Comparison of ENCODE assay signal across 22 cellular contexts in the genomic region with DNA sequence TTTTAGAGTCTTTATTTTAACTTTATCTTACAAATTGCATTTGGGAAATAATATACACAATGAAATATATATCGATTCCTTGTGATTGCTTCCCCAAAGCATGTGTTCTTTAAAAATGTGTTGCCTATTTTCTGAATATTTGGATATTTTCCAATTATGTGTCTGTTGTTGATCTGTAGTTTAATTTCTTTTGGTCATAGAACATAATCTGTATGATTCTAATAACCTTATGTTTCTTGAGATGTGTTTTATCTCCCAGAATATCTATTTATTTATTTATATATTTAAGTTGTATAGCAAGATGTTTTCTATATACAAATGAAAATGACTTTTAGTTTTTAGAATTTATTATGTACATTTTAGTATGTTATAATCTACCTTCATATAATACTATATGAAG.
DNase-seq lines count a peak whose midpoint lies in the region; ATAC-seq, FAIRE-seq and TF ChIP-seq lines count a peak whose summit lies in the region.
"Had no signal": no experiment of that assay in that cellular context is flagged by ENCODE, and none has a peak within 500 bp of the region (broad histone marks: within the 10 kb centered on the region; RNA-seq: fewer than 3 reads in every experiment).

No MANE protein-coding gene starts in this region.

- in situ Hi-C loops in K562 (cut with MboI) = no loop called here

- no peak overlapping the region for H2AFZ ChIP-seq in K562 (ENCODE audit: low read depth, low read length)
- H2AFZ ChIP-seq: GM23248 had no signal

- peaks cover 3% of the 10 kb centered on the region for H3K9me3 Mint-ChIP-seq in activated naive CD8-positive, alpha-beta T cell treated with anti-CD3 and anti-CD28 coated beads, Interleukin-2, amount 50 U/mL, for 24 hours

- no peak for ATAC-seq in K562
- ATAC-seq in GM19397 (IDR thresholded peaks at IDR 0.05; ENCODE audit: unreplicated experiment) = no peak
- ATAC-seq in GM21390 (IDR thresholded peaks at IDR 0.05; ENCODE audit: unreplicated experiment) = no peak
- ATAC-seq in activated naive CD8-positive, alpha-beta T cell treated with anti-CD3 and anti-CD28 coated beads, Interleukin-2, amount 50 U/mL, for 24 hours = no peak

- peak; percentile 91 for FAIRE-seq in G401.6 (lab: Jason Lieb, UNC)
- no peak for FAIRE-seq in K562 (lab: Jason Lieb, UNC)
- FAIRE-seq in frontal cortex (lab: Jason Lieb, UNC) = peak; percentile 83
- FAIRE-seq: GM12891, GM18507, H1 had no signal

- no peak for TF ChIP-seq POLR2A in K562 (conservative IDR thresholded peaks at IDR 0.05)

- no TSS peak for BruUV-seq in K562 (replicated peaks; lab: Mats Ljungman, UMichigan)

- CTCF ChIA-PET in K562 (lab: Yijun Ruan, JAX; ENCODE audit: low intra/inter-chr PET ratio) = no interaction called here

- H3K4me1 Mint-ChIP-seq in activated naive CD8-positive, alpha-beta T cell treated with anti-CD3 and anti-CD28 coated beads, Interleukin-2, amount 50 U/mL, for 24 hours = no peaks in the 10 kb centered on the region
- H3K4me1 Mint-ChIP-seq: CD4-positive, alpha-beta memory T cell had no signal

- H3K27me3 Mint-ChIP-seq in activated naive CD8-positive, alpha-beta T cell treated with anti-CD3 and anti-CD28 coated beads, Interleukin-2, amount 50 U/mL, for 24 hours = no peaks in the 10 kb centered on the region
- H3K27me3 Mint-ChIP-seq: CD4-positive, alpha-beta memory T cell had no signal

- no peak overlapping the region for H3K27ac Mint-ChIP-seq in activated naive CD8-positive, alpha-beta T cell treated with anti-CD3 and anti-CD28 coated beads, Interleukin-2, amount 50 U/mL, for 24 hours
- H3K27ac Mint-ChIP-seq: CD4-positive, alpha-beta memory T cell; HFFc6 had no signal

- no peaks in the 10 kb centered on the region for H3K9me1 ChIP-seq in K562 (ENCODE audit: control insufficient read depth, insufficient read depth, low read length)

- TF ChIP-seq RAD21 in K562 (CRISPR knock-in tag; conservative IDR thresholded peaks at IDR 0.05 in 1 of 2, IDR thresholded peaks at IDR 0.05 in 1 of 2) = no peak

- H3K27ac ChIP-seq in K562 (ENCODE audit: extremely low read depth, low read depth, low read length) = no peak overlapping the region
- H3K27ac ChIP-seq: GM23248 had no signal

- H3K9ac ChIP-seq in K562 (ENCODE audit: insufficient read depth in 1 of 2, low read depth in 2 of 2, low read length in 2 of 2) = no peak overlapping the region
- H3K9ac ChIP-seq: GM23248 had no signal

- TF ChIP-seq CTCF in K562 (IDR thresholded peaks at IDR 0.05 in 2 of 3, conservative IDR thresholded peaks at IDR 0.05 in 1 of 3; ENCODE audit: insufficient read depth in 2 of 3, low read depth in 1 of 3, low read length in 3 of 3) = no peak

- no peaks in the 10 kb centered on the region for H3K4me1 ChIP-seq in K562 (replicated peaks in 1 of 2; ENCODE audit: control insufficient read depth in 2 of 2, insufficient read depth in 2 of 2, low read length in 2 of 2)
- H3K4me1 ChIP-seq: Caco-2 had no signal

- H3K36me3 ChIP-seq in K562 (ENCODE audit: control insufficient read depth, insufficient read depth, low read length) = no peaks in the 10 kb centered on the region

- no peaks in the 10 kb centered on the region for H3K79me2 ChIP-seq in K562 (ENCODE audit: control insufficient read depth, insufficient read depth, low read length)

- H3K4me3 Mint-ChIP-seq in activated naive CD8-positive, alpha-beta T cell treated with anti-CD3 and anti-CD28 coated beads, Interleukin-2, amount 50 U/mL, for 24 hours = no peak overlapping the region
- H3K4me3 Mint-ChIP-seq: CD4-positive, alpha-beta memory T cell; HFFc6 had no signal

- H4K20me1 ChIP-seq in K562 (replicated peaks; ENCODE audit: control insufficient read depth, insufficient read depth, low read length) = no peaks in the 10 kb centered on the region

- no peak for DNase-seq in K562 (ENCODE audit: extremely low read depth in 1 of 4, low spot score in 3 of 4)
- no peak for DNase-seq in frontal cortex (ENCODE audit: low spot score in 2 of 2)
- no peak for DNase-seq in activated naive CD4-positive, alpha-beta T cell treated with anti-CD3 and anti-CD28 coated beads, Interleukin-2, amount 50 U/mL, for 16 hours
- no peak for DNase-seq in activated naive CD8-positive, alpha-beta T cell treated with anti-CD3 and anti-CD28 coated beads, Interleukin-2, amount 50 U/mL, for 24 hours
- DNase-seq: 8988T; C1 segment of cervical spinal cord; Caco-2; CD4-positive, alpha-beta memory T cell; DMS 273 treated with DMSO at 0.1 percent for 48 hours; DMS79; EL; GF-D8; GM23248; H7; HCEC 1CT; HFFc6 had no signal

- no peak overlapping the region for H3K4me3 ChIP-seq in K562
- H3K4me3 ChIP-seq: GM23248 had no signal

- 0% methylated on average over 1 of the region's 1 CpG for WGBS in K562 (ENCODE audit: insufficient coverage, low coverage, missing lambda C conversion rate)

- H3K4me2 ChIP-seq in K562 (ENCODE audit: insufficient read depth, low read length) = no peak overlapping the region

- H3K9me3 ChIP-seq in K562 (replicated peaks; ENCODE audit: control insufficient read depth, insufficient read depth, low read depth, low read length) = no peaks in the 10 kb centered on the region
- H3K9me3 ChIP-seq: Caco-2 had no signal

- H3K27me3 ChIP-seq in K562 (ENCODE audit: control insufficient read depth in 2 of 2, insufficient read depth in 2 of 2, low read length in 2 of 2) = no peaks in the 10 kb centered on the region

- TF ChIP-seq EP300 in K562 (IDR thresholded peaks at IDR 0.05; ENCODE audit: low read length) = no peak

- intact Hi-C loops in K562 (cut with micrococcal nuclease) = no loop called here

- H3K36me3 Mint-ChIP-seq in activated naive CD8-positive, alpha-beta T cell treated with anti-CD3 and anti-CD28 coated beads, Interleukin-2, amount 50 U/mL, for 24 hours (ENCODE audit: low read depth) = no peaks in the 10 kb centered on the region
- H3K36me3 Mint-ChIP-seq: CD4-positive, alpha-beta memory T cell had no signal

- POLR2A ChIA-PET in K562 (lab: Yijun Ruan, JAX) = no interaction called here

TF ChIP-seq in K562, 482 proteins besides CTCF, POLR2A, EP300 and RAD21:
- TF ChIP-seq ETV1 (tag; conservative IDR thresholded peaks at IDR 0.05; ENCODE audit: low read depth) = no peak
- peak; percentile 95 for TF ChIP-seq BRCA1 (IDR thresholded peaks at IDR 0.05)
- no peak for TF ChIP-seq BRCA1 (CRISPR knock-in tag; IDR thresholded peaks at IDR 0.05)
